ENCODE assay signal across 8 cellular contexts in genomic region chr7:32964411-32965159, GRCh38. TPM values are rescaled to one million over a fixed set of nuclear protein-coding genes. Genes with fewer than 3 reads are reported as not detected.
A peak's percentile ranks its signal among the peaks of the same experiment; 100 is the strongest.
DNase-seq lines count a peak whose midpoint lies in the region; ATAC-seq, FAIRE-seq and TF ChIP-seq lines count a peak whose summit lies in the region.
"Not testable (repeated sequence)": the region's sequence is repeated elsewhere in the genome, so short reads cannot be mapped to it uniquely, and the experiment has no call there.

No MANE protein-coding gene starts in this region.

- WGBS in small intestine, 3 donors = 16 to 27% (median 23%) methylated on average over 6 of the region's 8 CpGs

- ATAC-seq in CD4-positive, CD25-positive, alpha-beta regulatory T cell (ENCODE audit: low read depth in 2 of 2) = peak; percentile 65 to 77
- ATAC-seq in HG02642 (IDR thresholded peaks at IDR 0.05; ENCODE audit: poor library complexity, unreplicated experiment) (peak; percentile 99), HG03558 (IDR thresholded peaks at IDR 0.05; ENCODE audit: extremely low read depth, unreplicated experiment) (peak; percentile 88), left lung (peak; percentile 88)

- H3K27ac ChIP-seq in CD4-positive, CD25-positive, alpha-beta regulatory T cell (ENCODE audit: insufficient read depth, low read length, poor library complexity, severe bottlenecking); VCaP; small intestine (ENCODE audit: low read depth in 1 of 2, low read length in 1 of 2): not testable (repeated sequence)
- H3K27ac ChIP-seq in left lung = peak overlapping the region in 1 of 2 donors; percentile 26

- not testable (repeated sequence) for H3K9me3 Mint-ChIP-seq in CD4-positive, CD25-positive, alpha-beta regulatory T cell; dendritic cell treated with granulocyte-macrophage colony-stimulating factor and Interleukin-4, amounts not matched to agents 40 ng/mL and 50 ng/mL, for 4 days

- intact Hi-C loops in dendritic cell treated with granulocyte-macrophage colony-stimulating factor and Interleukin-4, amounts not matched to agents 40 ng/mL and 50 ng/mL, for 4 days (cut with micrococcal nuclease); left lung (cut with DNase I): not testable (repeated sequence)

- H3K4me1 Mint-ChIP-seq in CD4-positive, CD25-positive, alpha-beta regulatory T cell = not testable (repeated sequence)
- H3K4me1 Mint-ChIP-seq in dendritic cell treated with granulocyte-macrophage colony-stimulating factor and Interleukin-4, amounts not matched to agents 40 ng/mL and 50 ng/mL, for 4 days (ENCODE audit: low read depth) = peaks cover 24% of the 10 kb centered on the region

- not testable (repeated sequence) for H3K4me1 ChIP-seq in CD4-positive, CD25-positive, alpha-beta regulatory T cell (ENCODE audit: control insufficient read depth, insufficient read depth, low read length, poor library complexity, severe bottlenecking); small intestine (ENCODE audit: control insufficient read depth in 2 of 2, insufficient read depth in 1 of 2, low read depth in 1 of 2, low read length in 1 of 2)
- peaks cover 0 to 12% of the 10 kb centered on the region in 2 donors for H3K4me1 ChIP-seq in left lung

- peaks cover 13% of the 10 kb centered on the region for H3K27me3 Mint-ChIP-seq in CD4-positive, CD25-positive, alpha-beta regulatory T cell
- not testable (repeated sequence) for H3K27me3 Mint-ChIP-seq in dendritic cell treated with granulocyte-macrophage colony-stimulating factor and Interleukin-4, amounts not matched to agents 40 ng/mL and 50 ng/mL, for 4 days

- H3K36me3 Mint-ChIP-seq in CD4-positive, CD25-positive, alpha-beta regulatory T cell; dendritic cell treated with granulocyte-macrophage colony-stimulating factor and Interleukin-4, amounts not matched to agents 40 ng/mL and 50 ng/mL, for 4 days (ENCODE audit: low read depth): not testable (repeated sequence)

- H3K4me3 Mint-ChIP-seq in CD4-positive, CD25-positive, alpha-beta regulatory T cell = not testable (repeated sequence)
- peak overlapping the region; percentile 0 for H3K4me3 Mint-ChIP-seq in dendritic cell treated with granulocyte-macrophage colony-stimulating factor and Interleukin-4, amounts not matched to agents 40 ng/mL and 50 ng/mL, for 4 days

- H3K9me3 ChIP-seq in CD4-positive, CD25-positive, alpha-beta regulatory T cell (ENCODE audit: control insufficient read depth in 2 of 2, low read length in 2 of 2); left lung; small intestine (ENCODE audit: control insufficient read depth, low read depth): not testable (repeated sequence)

- FAIRE-seq in GM19239 (lab: Jason Lieb, UNC) = peak; percentile 93
- FAIRE-seq in small intestine (lab: Jason Lieb, UNC) = not testable (repeated sequence)

- peak overlapping the region in 1 of 3 donors; percentile 53 for H3K27ac Mint-ChIP-seq in CD4-positive, CD25-positive, alpha-beta regulatory T cell
- not testable (repeated sequence) for H3K27ac Mint-ChIP-seq in dendritic cell treated with granulocyte-macrophage colony-stimulating factor and Interleukin-4, amounts not matched to agents 40 ng/mL and 50 ng/mL, for 4 days

- H3K36me3 ChIP-seq in CD4-positive, CD25-positive, alpha-beta regulatory T cell (ENCODE audit: control insufficient read depth, insufficient read depth, low read length); left lung; small intestine (ENCODE audit: control insufficient read depth in 2 of 2, insufficient read depth in 2 of 2, low read length in 2 of 2): not testable (repeated sequence)

- peak in 1 of 3 donors; percentile 14 for DNase-seq in CD4-positive, CD25-positive, alpha-beta regulatory T cell
- not testable (repeated sequence) for DNase-seq in GM19239 (ENCODE audit: insufficient read length, low spot score); left lung
- DNase-seq in small intestine = peak; percentile 25

- not testable (repeated sequence) for H3K4me3 ChIP-seq in CD4-positive, CD25-positive, alpha-beta regulatory T cell (ENCODE audit: low read depth, low read length); left lung; small intestine (ENCODE audit: low read depth in 1 of 2, low read length in 2 of 2)

- peak; percentile 46 for TF ChIP-seq CTCF in VCaP (conservative IDR thresholded peaks at IDR 0.05)
- not testable (repeated sequence) for TF ChIP-seq CTCF in left lung (IDR thresholded peaks at IDR 0.05)

- H3K27me3 ChIP-seq in CD4-positive, CD25-positive, alpha-beta regulatory T cell (ENCODE audit: control insufficient read depth, insufficient read depth, low read length); left lung; small intestine (ENCODE audit: control insufficient read depth in 2 of 2, insufficient read depth in 2 of 2, low read length in 2 of 2): not testable (repeated sequence)

RNA-seq across cellular contexts. Expression of gene FKBP9, which starts 7.3 kb away (rescaled TPM):
- not detected for total RNA-seq in CD4-positive, CD25-positive, alpha-beta regulatory T cell
- polyA plus RNA-seq in CD4-positive, CD25-positive, alpha-beta regulatory T cell = under 1 TPM in 2 of 4 donors, not detected in 2; 0.07 to 0.37 TPM
- 100 to 1,000 TPM in 1 of 2 donors, 10 to 100 TPM in 1; 91.4 to 130 TPM for total RNA-seq in left lung
- polyA plus RNA-seq in small intestine = 10 to 100 TPM in 1 of 3 donors, 1 to 10 TPM in 2; 8.1 to 32.9 (median 8.1) TPM

Comparison
In these comparisons a context has a peak if more than half of its experiments do, and no peak if none do; other contexts are left out.
1. RNA of gene FKBP9, which starts 7.3 kb away (total RNA-seq): 91.4 to 130 TPM in left lung; not detected in CD4-positive, CD25-positive, alpha-beta regulatory T cell (single experiment); every median in the first group is over 10 times any median in the second.
2. Peak in every context shown above with its lines, with median percentiles within 50 percentile points of each other: ATAC-seq.